In genomic region chr1:37481289-37482003, GRCh38 we compare ENCODE assay signal across 9 cellular contexts. TPM values are rescaled to one million over a fixed set of nuclear protein-coding genes. Genes with fewer than 3 reads are reported as not detected.
A peak's percentile ranks its signal among the peaks of the same experiment; 100 is the strongest.
DNase-seq lines count a peak whose midpoint lies in the region; ATAC-seq and TF ChIP-seq lines count a peak whose summit lies in the region.
"Had no signal": no experiment of that assay in that cellular context is flagged by ENCODE, and none has a peak within 500 bp of the region (broad histone marks: within the 10 kb centered on the region; RNA-seq: fewer than 3 reads in every experiment).

No MANE protein-coding gene starts in this region.

- CTCF ChIA-PET in activated CD4-positive, alpha-beta memory T cell treated with anti-CD3 and anti-CD28 coated beads, Interleukin-2, amount 10 ng/mL, durations not matched to agents 7 days and 5 days (lab: Charles Lee) = interaction anchor here (0.9 kb wide), 1 partner anchor 33 kb away, joined by 4 read pairs; the partner anchor contains the start of gene MEAF6

- H3K36me3 ChIP-seq in H7 (replicated peaks; ENCODE audit: control insufficient read depth, insufficient read depth, low read length) = peaks cover 29% of the 10 kb centered on the region
- peaks cover 24 to 52% of the 10 kb centered on the region in 2 donors for H3K36me3 ChIP-seq in esophagus (ENCODE audit: control insufficient read depth in 2 of 2, insufficient read depth in 2 of 2, low read length in 1 of 2)
- peaks cover 70% of the 10 kb centered on the region for H3K36me3 ChIP-seq in WERI-Rb-1

- peak overlapping the region; percentile 99 for H3K27ac Mint-ChIP-seq in activated CD4-positive, alpha-beta memory T cell treated with anti-CD3 and anti-CD28 coated beads, Interleukin-2, amount 10 ng/mL, durations not matched to agents 7 days and 5 days
- H3K27ac Mint-ChIP-seq in mesothelial cell of epicardium (no peak overlapping the region), endothelial cell (ENCODE audit: unreplicated experiment) (no peak overlapping the region)

- peaks cover 69% of the 10 kb centered on the region for H3K36me3 Mint-ChIP-seq in activated CD4-positive, alpha-beta memory T cell treated with anti-CD3 and anti-CD28 coated beads, Interleukin-2, amount 10 ng/mL, durations not matched to agents 7 days and 5 days (ENCODE audit: low read depth)
- peaks cover 12% of the 10 kb centered on the region for H3K36me3 Mint-ChIP-seq in mesothelial cell of epicardium
- peaks cover 18% of the 10 kb centered on the region for H3K36me3 Mint-ChIP-seq in endothelial cell (ENCODE audit: low read depth, unreplicated experiment)

- POLR2A ChIA-PET in activated CD4-positive, alpha-beta memory T cell treated with anti-CD3 and anti-CD28 coated beads, Interleukin-2, amount 10 ng/mL, durations not matched to agents 7 days and 5 days (lab: Charles Lee) = interaction anchor here (0.6 to 7.5 kb wide), 2 partner anchors 7 to 16 kb away, joined by 3 to 99 read pairs; partner anchors contain the start of gene ZC3H12A

- H3K4me3 Mint-ChIP-seq in activated CD4-positive, alpha-beta memory T cell treated with anti-CD3 and anti-CD28 coated beads, Interleukin-2, amount 10 ng/mL, durations not matched to agents 7 days and 5 days = no peak overlapping the region
- no peak overlapping the region for H3K4me3 Mint-ChIP-seq in mesothelial cell of epicardium
- H3K4me3 Mint-ChIP-seq in endothelial cell (ENCODE audit: unreplicated experiment) = no peak overlapping the region

- ATAC-seq in HG03108 (IDR thresholded peaks at IDR 0.05; ENCODE audit: unreplicated experiment) = no peak
- ATAC-seq: pancreas had no signal

- peak; percentile 25 for DNase-seq in H7
- DNase-seq in activated CD4-positive, alpha-beta memory T cell treated with anti-CD3 and anti-CD28 coated beads, Interleukin-2, amount 10 ng/mL, durations not matched to agents 7 days and 5 days = no peak
- peak; percentile 76 for DNase-seq in stimulated activated CD8-positive, alpha-beta memory T cell treated with anti-CD3 and anti-CD28 coated beads, Interleukin-4, amount 100 ng/mL, for 48 hours
- no peak for DNase-seq in mesothelial cell of epicardium (ENCODE audit: low spot score in 2 of 2, unreplicated experiment in 2 of 2)
- no peak for DNase-seq in endothelial cell (ENCODE audit: low spot score)
- DNase-seq in WERI-Rb-1 = no peak

- no peak for TF ChIP-seq CTCF in mesothelial cell of epicardium (IDR thresholded peaks at IDR 0.05; ENCODE audit: unreplicated experiment)
- TF ChIP-seq CTCF in endothelial cell (IDR thresholded peaks at IDR 0.05; ENCODE audit: unreplicated experiment) = no peak
- TF ChIP-seq CTCF in WERI-Rb-1 (IDR thresholded peaks at IDR 0.05; ENCODE audit: low read depth, low read length) = no peak

- H3K4me3 ChIP-seq in H7 (ENCODE audit: insufficient read depth, low read depth, low read length) = no peak overlapping the region
- no peak overlapping the region for H3K4me3 ChIP-seq in esophagus (ENCODE audit: low read depth in 1 of 2, low read length in 2 of 2)
- no peak overlapping the region for H3K4me3 ChIP-seq in WERI-Rb-1 (ENCODE audit: low read depth, low read length)
- H3K4me3 ChIP-seq: pancreas had no signal

- peaks cover 18 to 40% of the 10 kb centered on the region in 2 donors for H3K4me1 ChIP-seq in esophagus (ENCODE audit: control insufficient read depth in 2 of 2, insufficient read depth in 2 of 2, low read length in 1 of 2)

- H3K27me3 ChIP-seq in H7 (ENCODE audit: control insufficient read depth, insufficient read depth, low read length) (no peaks in the 10 kb centered on the region), esophagus (ENCODE audit: control insufficient read depth in 1 of 2, insufficient read depth in 2 of 2, low read length in 2 of 2) (no peaks in the 10 kb centered on the region), WERI-Rb-1 (ENCODE audit: insufficient read depth, low read depth, severe bottlenecking) (no peaks in the 10 kb centered on the region)
- H3K27me3 ChIP-seq: pancreas had no signal

- 77 to 82% methylated on average over 26 of the region's 26 CpGs for WGBS in esophagus, 2 donors

- H3K9me3 Mint-ChIP-seq in activated CD4-positive, alpha-beta memory T cell treated with anti-CD3 and anti-CD28 coated beads, Interleukin-2, amount 10 ng/mL, durations not matched to agents 7 days and 5 days = no peaks in the 10 kb centered on the region
- no peaks in the 10 kb centered on the region for H3K9me3 Mint-ChIP-seq in mesothelial cell of epicardium
- H3K9me3 Mint-ChIP-seq in endothelial cell (ENCODE audit: unreplicated experiment) = no peaks in the 10 kb centered on the region

- peak overlapping the region; percentile 36 to 98 for H3K27ac ChIP-seq in esophagus (ENCODE audit: low read depth in 2 of 2, low read length in 1 of 2)
- no peak overlapping the region for H3K27ac ChIP-seq in WERI-Rb-1

- peaks cover 48% of the 10 kb centered on the region for H3K4me1 Mint-ChIP-seq in activated CD4-positive, alpha-beta memory T cell treated with anti-CD3 and anti-CD28 coated beads, Interleukin-2, amount 10 ng/mL, durations not matched to agents 7 days and 5 days
- H3K4me1 Mint-ChIP-seq in mesothelial cell of epicardium (peaks cover 22% of the 10 kb centered on the region), endothelial cell (ENCODE audit: unreplicated experiment) (peaks cover 13% of the 10 kb centered on the region)

- H3K27me3 Mint-ChIP-seq in activated CD4-positive, alpha-beta memory T cell treated with anti-CD3 and anti-CD28 coated beads, Interleukin-2, amount 10 ng/mL, durations not matched to agents 7 days and 5 days = no peaks in the 10 kb centered on the region
- no peaks in the 10 kb centered on the region for H3K27me3 Mint-ChIP-seq in mesothelial cell of epicardium (ENCODE audit: low read depth)
- peaks cover 5% of the 10 kb centered on the region for H3K27me3 Mint-ChIP-seq in endothelial cell (ENCODE audit: unreplicated experiment)

- H3K9me3 ChIP-seq in esophagus (ENCODE audit: control insufficient read depth in 2 of 2, insufficient read depth in 1 of 2, low read depth in 1 of 2, low read length in 1 of 2) = no peaks in the 10 kb centered on the region
- H3K9me3 ChIP-seq in WERI-Rb-1 (ENCODE audit: severe bottlenecking) = no peaks in the 10 kb centered on the region
- H3K9me3 ChIP-seq: pancreas had no signal

RNA-seq across cellular contexts. Expression of gene ZC3H12A, which starts 7.1 kb away (rescaled TPM):
- 11.0 and 12.3 TPM in 2 replicates for total RNA-seq in H7 (2014; rRNA removed; shearing (Covaris generic))
- 10 to 100 TPM; 29.9 to 31.1 TPM for total RNA-seq in activated CD4-positive, alpha-beta memory T cell treated with anti-CD3 and anti-CD28 coated beads, Interleukin-2, amount 10 ng/mL, durations not matched to agents 7 days and 5 days
- polyA plus RNA-seq in esophagus = 10 to 100 TPM; 17.6 to 25.3 TPM
- 8.9 to 11.1 TPM (median 9.2 TPM) in 3 replicates for total RNA-seq in mesothelial cell of epicardium
- 5.4 TPM for total RNA-seq in endothelial cell (ENCODE audit: unreplicated experiment)

RNA-seq across cellular contexts. Expression of gene MEAF6, which starts 33.1 kb away (rescaled TPM):
- 65.4 and 71.3 TPM in 2 replicates for total RNA-seq in H7 (2014; rRNA removed; shearing (Covaris generic))
- 10 to 100 TPM; 63.7 to 64.2 TPM for total RNA-seq in activated CD4-positive, alpha-beta memory T cell treated with anti-CD3 and anti-CD28 coated beads, Interleukin-2, amount 10 ng/mL, durations not matched to agents 7 days and 5 days
- 10 to 100 TPM; 28.8 to 33.9 TPM for polyA plus RNA-seq in esophagus
- total RNA-seq in mesothelial cell of epicardium (58.2 to 58.7 TPM (median 58.4 TPM) in 3 replicates), endothelial cell (ENCODE audit: unreplicated experiment) (50.6 TPM)

Comparison
In these comparisons a context has a peak if more than half of its experiments do, and no peak if none do; other contexts are left out.
1. DNase-seq: peak in H7 (single experiment) and stimulated activated CD8-positive, alpha-beta memory T cell treated with anti-CD3 and anti-CD28 coated beads, Interleukin-4, amount 100 ng/mL, for 48 hours (single experiment); none in activated CD4-positive, alpha-beta memory T cell treated with anti-CD3 and anti-CD28 coated beads, Interleukin-2, amount 10 ng/mL, durations not matched to agents 7 days and 5 days (single experiment), mesothelial cell of epicardium (0 of 2), endothelial cell (single experiment) and WERI-Rb-1 (single experiment).